17 cellular contexts compared by ENCODE assay signal in genomic region chr2:204645018-204645775, GRCh38.
DNase-seq lines count a peak whose midpoint lies in the region; ATAC-seq and TF ChIP-seq lines count a peak whose summit lies in the region.
"Had no signal": no experiment of that assay in that cellular context is flagged by ENCODE, and none has a peak within 500 bp of the region (broad histone marks: within the 10 kb centered on the region; RNA-seq: fewer than 3 reads in every experiment).

No MANE protein-coding gene starts in this region.

- no peak overlapping the region for H3K27ac ChIP-seq in RWPE2 (ENCODE audit: poor library complexity, severe bottlenecking)
- H3K27ac ChIP-seq: suprapubic skin, WERI-Rb-1 had no signal

- no peaks in the 10 kb centered on the region for H3K27me3 ChIP-seq in RWPE2 (ENCODE audit: insufficient read depth, poor library complexity, severe bottlenecking)
- no peaks in the 10 kb centered on the region for H3K27me3 ChIP-seq in skeletal muscle satellite cell (ENCODE audit: control insufficient read depth, insufficient read depth, low read length)
- H3K27me3 ChIP-seq: suprapubic skin had no signal

- peak overlapping the region; percentile 45 for H3K9ac ChIP-seq in skeletal muscle satellite cell (ENCODE audit: low read depth, low read length)

- peaks cover 3% of the 10 kb centered on the region for H3K4me1 ChIP-seq in RWPE2 (ENCODE audit: insufficient read depth, poor library complexity, severe bottlenecking)
- H3K4me1 ChIP-seq in skeletal muscle satellite cell (ENCODE audit: control insufficient read depth, insufficient read depth, low read length): peaks cover 19% of the 10 kb centered on the region
- H3K4me1 ChIP-seq: suprapubic skin had no signal

- TF ChIP-seq CTCF in RWPE2 (IDR thresholded peaks at IDR 0.05; ENCODE audit: poor library complexity, severe bottlenecking): no peak
- no peak for TF ChIP-seq CTCF in fibroblast of mammary gland (conservative IDR thresholded peaks at IDR 0.05; ENCODE audit: control insufficient read depth, insufficient read depth, low read depth, low read length)

- DNase-seq in NCI-H510A treated with DMSO at 0.1 percent for 48 hours (lab: John Stamatoyannopoulos, UW): peak; percentile 34
- no peak for DNase-seq in NCI-H510A (lab: John Stamatoyannopoulos, UW)
- DNase-seq in RWPE2 (ENCODE audit: low spot score): no peak
- peak; percentile 22 for DNase-seq in fibroblast of mammary gland (ENCODE audit: low read depth)
- DNase-seq in NCI-H1092 (lab: John Stamatoyannopoulos, UW): no peak
- DNase-seq: 8988T; activated naive CD4-positive, alpha-beta T cell treated with anti-CD3 and anti-CD28 coated beads, Interleukin-2, amount 50 U/mL, for 16 hours; NCI-H82; nucleus accumbens; stimulated activated CD4-positive, alpha-beta T cell treated with anti-CD3 and anti-CD28 coated beads, Interleukin-12 subunit alpha, Interleukin-12 subunit beta, amount 100 ng/mL, for 4 hours; WERI-Rb-1 had no signal

- H3K36me3 ChIP-seq in RWPE2 (ENCODE audit: low read depth) (no peaks in the 10 kb centered on the region), skeletal muscle satellite cell (ENCODE audit: insufficient read depth, low read length) (no peaks in the 10 kb centered on the region)
- H3K36me3 ChIP-seq: suprapubic skin, WERI-Rb-1 had no signal

- H3K4me2 ChIP-seq in skeletal muscle satellite cell (ENCODE audit: low read length): peak overlapping the region; percentile 42

- H3K9me3 ChIP-seq in RWPE2 (ENCODE audit: severe bottlenecking): no peaks in the 10 kb centered on the region
- no peaks in the 10 kb centered on the region for H3K9me3 ChIP-seq in skeletal muscle satellite cell (replicated peaks; ENCODE audit: low read length)
- H3K9me3 ChIP-seq: suprapubic skin had no signal

- ATAC-seq in RWPE2 (ENCODE audit: low read depth): peak; percentile 76
- no peak for ATAC-seq in GM18858 (IDR thresholded peaks at IDR 0.05; ENCODE audit: unreplicated experiment)
- ATAC-seq in GM18870 (IDR thresholded peaks at IDR 0.05; ENCODE audit: unreplicated experiment): no peak
- ATAC-seq: esophagus mucosa, K562 had no signal

- H3K4me3 ChIP-seq in RWPE2 (ENCODE audit: severe bottlenecking): no peak overlapping the region
- H3K4me3 ChIP-seq in fibroblast of mammary gland (ENCODE audit: control insufficient read depth, low read depth, low read length): no peak overlapping the region
- no peak overlapping the region for H3K4me3 ChIP-seq in skeletal muscle satellite cell (ENCODE audit: low read length)
- H3K4me3 ChIP-seq: K562, suprapubic skin had no signal

Comparison
In these comparisons a context has a peak if more than half of its experiments do, and no peak if none do; other contexts are left out.
1. DNase-seq: peak in NCI-H510A treated with DMSO at 0.1 percent for 48 hours (single experiment) and fibroblast of mammary gland (single experiment); none in NCI-H510A (single experiment), RWPE2 (single experiment) and NCI-H1092 (single experiment).